In the genomic region with DNA sequence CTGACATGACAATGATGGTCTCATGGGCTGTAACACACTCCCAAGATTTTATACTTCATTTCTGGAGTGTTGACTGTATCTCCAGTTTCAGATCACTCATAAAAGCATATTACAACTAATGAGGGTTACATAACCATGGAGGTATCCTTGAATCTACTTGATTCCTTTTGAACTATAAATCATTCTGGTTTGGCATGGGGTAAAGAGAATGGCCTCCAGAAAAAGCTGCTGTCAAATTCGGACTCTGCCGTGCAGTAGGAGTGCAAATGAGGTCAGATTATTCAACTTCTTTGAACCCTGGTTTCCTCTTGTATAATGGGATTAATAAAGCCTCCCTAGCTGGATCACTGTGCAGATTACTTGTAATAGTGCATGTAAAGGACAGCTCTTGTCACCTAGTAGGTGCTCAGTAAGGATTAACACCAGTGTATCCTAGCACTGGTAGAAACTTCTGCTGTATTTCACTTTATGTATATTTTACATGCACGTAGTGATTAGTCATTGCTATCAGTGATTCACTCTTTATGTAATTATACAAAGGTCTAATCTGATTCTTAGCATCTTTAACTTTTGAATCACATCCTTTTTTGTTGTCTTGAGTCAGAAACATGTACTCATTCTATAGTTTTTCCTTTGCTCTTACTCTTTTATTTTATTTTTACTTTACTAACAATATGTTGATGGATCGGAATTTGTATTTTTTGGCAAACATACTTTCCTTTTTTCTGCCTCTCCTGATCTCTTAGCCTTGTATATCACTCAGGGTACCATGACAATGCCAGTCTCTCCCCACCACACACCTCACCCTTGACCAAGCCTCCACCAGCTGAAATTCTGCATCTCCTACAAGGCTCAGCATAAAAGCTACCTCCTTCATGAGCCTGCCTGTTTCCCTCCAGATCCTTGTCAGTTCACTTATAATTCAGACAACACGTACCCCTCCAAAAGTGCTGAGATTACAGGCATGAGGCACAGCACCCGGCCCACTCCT, we compare ENCODE assay signal across 10 cellular contexts. TPM values are rescaled to one million over a fixed set of nuclear protein-coding genes. Genes with fewer than 3 reads are reported as not detected.
DNase-seq lines count a peak whose midpoint lies in the region; ATAC-seq lines count a peak whose summit lies in the region.
"Had no signal": no experiment of that assay in that cellular context is flagged by ENCODE, and none has a peak within 500 bp of the region (broad histone marks: within the 10 kb centered on the region; RNA-seq: fewer than 3 reads in every experiment).

No MANE protein-coding gene starts in this region.

- no peaks in the 10 kb centered on the region for H3K4me1 ChIP-seq in aorta (ENCODE audit: control insufficient read depth in 1 of 2, insufficient read depth in 2 of 2, low read length in 2 of 2)

- peaks cover 80% of the 10 kb centered on the region for H3K4me1 Mint-ChIP-seq in activated T-cell treated with anti-CD3 and anti-CD28 coated beads, Interleukin-2, amount 50 U/mL, for 72 hours (ENCODE audit: low read depth)
- peaks cover 62% of the 10 kb centered on the region for H3K4me1 Mint-ChIP-seq in dendritic cell treated with granulocyte-macrophage colony-stimulating factor and Interleukin-4, amounts not matched to agents 40 ng/mL and 50 ng/mL, for 4 days (ENCODE audit: low read depth)
- peaks cover 55% of the 10 kb centered on the region for H3K4me1 Mint-ChIP-seq in stimulated activated effector memory CD8-positive, alpha-beta T cell treated with anti-CD3 and anti-CD28 coated beads, Interleukin-12 subunit alpha, Interleukin-12 subunit beta, amount 100 ng/mL, for 72 hours

- peaks cover 9 to 28% of the 10 kb centered on the region in 2 donors for H3K36me3 Mint-ChIP-seq in activated T-cell treated with anti-CD3 and anti-CD28 coated beads, Interleukin-2, amount 50 U/mL, for 72 hours (ENCODE audit: insufficient read depth in 2 of 2)
- peaks cover 29% of the 10 kb centered on the region for H3K36me3 Mint-ChIP-seq in dendritic cell treated with granulocyte-macrophage colony-stimulating factor and Interleukin-4, amounts not matched to agents 40 ng/mL and 50 ng/mL, for 4 days (ENCODE audit: low read depth)
- H3K36me3 Mint-ChIP-seq in stimulated activated effector memory CD8-positive, alpha-beta T cell treated with anti-CD3 and anti-CD28 coated beads, Interleukin-12 subunit alpha, Interleukin-12 subunit beta, amount 100 ng/mL, for 72 hours: peaks cover 75% of the 10 kb centered on the region

- H3K4me3 Mint-ChIP-seq in activated T-cell treated with anti-CD3 and anti-CD28 coated beads, Interleukin-2, amount 50 U/mL, for 72 hours: peak overlapping the region; percentile 58 to 82
- peak overlapping the region; percentile 39 for H3K4me3 Mint-ChIP-seq in dendritic cell treated with granulocyte-macrophage colony-stimulating factor and Interleukin-4, amounts not matched to agents 40 ng/mL and 50 ng/mL, for 4 days
- H3K4me3 Mint-ChIP-seq in stimulated activated effector memory CD8-positive, alpha-beta T cell treated with anti-CD3 and anti-CD28 coated beads, Interleukin-12 subunit alpha, Interleukin-12 subunit beta, amount 100 ng/mL, for 72 hours: peak overlapping the region; percentile 90

- intact Hi-C loops in dendritic cell treated with granulocyte-macrophage colony-stimulating factor and Interleukin-4, amounts not matched to agents 40 ng/mL and 50 ng/mL, for 4 days (cut with micrococcal nuclease): loop anchor here (5.0 to 10.0 kb wide), 2 partner anchors 36 to 349 kb away; no protein-coding TSS in a partner anchor
- intact Hi-C loops in aorta (cut with DNase I): no loop called here

- H3K27me3 ChIP-seq in aorta (ENCODE audit: control insufficient read depth in 1 of 2, insufficient read depth in 2 of 2, low read length in 1 of 2): no peaks in the 10 kb centered on the region

- H3K27ac Mint-ChIP-seq in activated T-cell treated with anti-CD3 and anti-CD28 coated beads, Interleukin-2, amount 50 U/mL, for 72 hours: peak overlapping the region; percentile 49
- H3K27ac Mint-ChIP-seq in dendritic cell treated with granulocyte-macrophage colony-stimulating factor and Interleukin-4, amounts not matched to agents 40 ng/mL and 50 ng/mL, for 4 days: peak overlapping the region; percentile 23
- peak overlapping the region; percentile 53 for H3K27ac Mint-ChIP-seq in stimulated activated effector memory CD8-positive, alpha-beta T cell treated with anti-CD3 and anti-CD28 coated beads, Interleukin-12 subunit alpha, Interleukin-12 subunit beta, amount 100 ng/mL, for 72 hours

- H3K27me3 Mint-ChIP-seq in activated T-cell treated with anti-CD3 and anti-CD28 coated beads, Interleukin-2, amount 50 U/mL, for 72 hours (ENCODE audit: low read depth): no peaks in the 10 kb centered on the region
- H3K27me3 Mint-ChIP-seq in dendritic cell treated with granulocyte-macrophage colony-stimulating factor and Interleukin-4, amounts not matched to agents 40 ng/mL and 50 ng/mL, for 4 days: no peaks in the 10 kb centered on the region

- H3K36me3 ChIP-seq in aorta (ENCODE audit: control insufficient read depth in 1 of 2, insufficient read depth in 2 of 2, low read length in 1 of 2): no peaks in the 10 kb centered on the region

- H3K4me3 ChIP-seq in aorta (ENCODE audit: low read length in 2 of 2): no peak overlapping the region
- H3K4me3 ChIP-seq: hepatocyte had no signal

- no peak for DNase-seq in activated T-cell treated with anti-CD3 and anti-CD28 coated beads, Interleukin-2, amount 50 U/mL, for 72 hours
- no peak for DNase-seq in activated T-cell treated with anti-CD3 and anti-CD28 coated beads for 4 hours
- DNase-seq in RPMI7951 (ENCODE audit: low read depth): peak; percentile 55
- no peak for DNase-seq in stimulated activated effector memory CD8-positive, alpha-beta T cell treated with anti-CD3 and anti-CD28 coated beads, Interleukin-12 subunit alpha, Interleukin-12 subunit beta, amount 100 ng/mL, for 72 hours (ENCODE audit: low spot score in 2 of 2)
- no peak for DNase-seq in NK-92 (lab: John Stamatoyannopoulos, UW; ENCODE audit: unreplicated experiment)
- no peak for DNase-seq in aorta

- WGBS in aorta, 2 donors: 85 to 86% methylated on average over 6 of the region's 6 CpGs

- H3K9me3 Mint-ChIP-seq in activated T-cell treated with anti-CD3 and anti-CD28 coated beads, Interleukin-2, amount 50 U/mL, for 72 hours: no peaks in the 10 kb centered on the region
- no peaks in the 10 kb centered on the region for H3K9me3 Mint-ChIP-seq in dendritic cell treated with granulocyte-macrophage colony-stimulating factor and Interleukin-4, amounts not matched to agents 40 ng/mL and 50 ng/mL, for 4 days
- H3K9me3 Mint-ChIP-seq in stimulated activated effector memory CD8-positive, alpha-beta T cell treated with anti-CD3 and anti-CD28 coated beads, Interleukin-12 subunit alpha, Interleukin-12 subunit beta, amount 100 ng/mL, for 72 hours: no peaks in the 10 kb centered on the region

- H3K9me3 ChIP-seq in aorta (ENCODE audit: control insufficient read depth, low read length): no peaks in the 10 kb centered on the region

- no peak overlapping the region for H3K27ac ChIP-seq in aorta (ENCODE audit: low read depth in 1 of 2, low read length in 2 of 2)
- H3K27ac ChIP-seq: C4-2B, hepatocyte had no signal

- peak; percentile 61 to 64 for ATAC-seq in activated T-cell treated with anti-CD3 and anti-CD28 coated beads, Interleukin-2, amount 50 U/mL, for 72 hours (replicated peaks in 1 of 2)
- ATAC-seq in stimulated activated effector memory CD8-positive, alpha-beta T cell treated with anti-CD3 and anti-CD28 coated beads, Interleukin-12 subunit alpha, Interleukin-12 subunit beta, amount 100 ng/mL, for 72 hours: peak; percentile 63
- no peak for ATAC-seq in aorta (ENCODE audit: low FRiP score)
- no peak for ATAC-seq in HG03025 (IDR thresholded peaks at IDR 0.05; ENCODE audit: low FRiP score, unreplicated experiment)

RNA-seq across cellular contexts. Expression of a gene that starts 3.2 kb away (rescaled TPM):
- total RNA-seq in activated T-cell treated with anti-CD3 and anti-CD28 coated beads, Interleukin-2, amount 50 U/mL, for 72 hours: 10 to 100 TPM; 33.1 to 36.7 TPM
- 6.4 and 8.7 TPM in 2 replicates for total RNA-seq in RPMI7951 (2014; rRNA removed; shearing (Covaris generic))
- 10 to 100 TPM in 1 of 2 donors, 1 to 10 TPM in 1; 9.0 to 14.4 TPM for total RNA-seq in aorta
- polyA plus RNA-seq in aorta: 1 to 10 TPM in 1 of 2 donors, under 1 TPM in 1; 0.75 to 2.2 TPM

Comparison
In these comparisons a context has a peak if more than half of its experiments do, and no peak if none do; other contexts are left out.
1. ATAC-seq: peak in activated T-cell treated with anti-CD3 and anti-CD28 coated beads, Interleukin-2, amount 50 U/mL, for 72 hours (2 of 2) and stimulated activated effector memory CD8-positive, alpha-beta T cell treated with anti-CD3 and anti-CD28 coated beads, Interleukin-12 subunit alpha, Interleukin-12 subunit beta, amount 100 ng/mL, for 72 hours (single experiment); none in aorta (single experiment) and HG03025 (single experiment).
2. H3K4me3 Mint-ChIP-seq: peak in every context shown above with its lines; median percentile 90 in stimulated activated effector memory CD8-positive, alpha-beta T cell treated with anti-CD3 and anti-CD28 coated beads, Interleukin-12 subunit alpha, Interleukin-12 subunit beta, amount 100 ng/mL, for 72 hours; 70 in activated T-cell treated with anti-CD3 and anti-CD28 coated beads, Interleukin-2, amount 50 U/mL, for 72 hours; 39 in dendritic cell treated with granulocyte-macrophage colony-stimulating factor and Interleukin-4, amounts not matched to agents 40 ng/mL and 50 ng/mL, for 4 days.
3. Peak in every context shown above with its lines, with median percentiles within 50 percentile points of each other: H3K27ac Mint-ChIP-seq.